In genomic region chr15:50487287-50487686, GRCh38 we compare ENCODE assay signal across 24 cellular contexts. TPM values are rescaled to one million over a fixed set of nuclear protein-coding genes. Genes with fewer than 3 reads are reported as not detected.
A peak's percentile ranks its signal among the peaks of the same experiment; 100 is the strongest.
DNase-seq lines count a peak whose midpoint lies in the region; ATAC-seq, FAIRE-seq and TF ChIP-seq lines count a peak whose summit lies in the region.
"Had no signal": no experiment of that assay in that cellular context is flagged by ENCODE, and none has a peak within 500 bp of the region (broad histone marks: within the 10 kb centered on the region; RNA-seq: fewer than 3 reads in every experiment).

No MANE protein-coding gene starts in this region.

- POLR2A ChIA-PET in activated CD4-positive, alpha-beta T cell treated with anti-CD3 and anti-CD28 coated beads for 36 hours (lab: Charles Lee) = interaction anchor here (0.6 kb wide), 2 partner anchors 135 to 354 kb away, joined by 3 to 4 read pairs; no protein-coding TSS in a partner anchor

- DNase-seq in activated CD4-positive, alpha-beta T cell treated with anti-CD3 and anti-CD28 coated beads for 36 hours = peak; percentile 26
- no peak for DNase-seq in activated CD4-positive, alpha-beta T cell treated with anti-CD3 and anti-CD28 coated beads, Interleukin-2, amount 50 U/mL, for 1 hour
- peak; percentile 5 for DNase-seq in GM19239 (ENCODE audit: insufficient read length, low spot score)
- no peak for DNase-seq in activated T-cell treated with anti-CD3 and anti-CD28 coated beads, Interleukin-2, amount 50 U/mL, for 72 hours
- no peak for DNase-seq in nephron progenitor cell
- DNase-seq in effector CD4-positive, alpha-beta T cell = no peak
- DNase-seq in NCI-H146 (lab: John Stamatoyannopoulos, UW) = no peak
- DNase-seq in pancreas = no peak
- DNase-seq: 8988T, foreskin keratinocyte, mesendoderm, NCI-H1105, NCI-H2107, NCI-H510A treated with DMSO at 0.1 percent for 48 hours, T-cell, WERI-Rb-1 had no signal

- H3K36me3 ChIP-seq in pancreas = peaks cover 0 to 32% (median 15%) of the 10 kb centered on the region in 3 donors

- FAIRE-seq in GM19239 (lab: Jason Lieb, UNC) (peak; percentile 91), pancreas (lab: Jason Lieb, UNC) (no peak)

- CTCF ChIA-PET in activated CD4-positive, alpha-beta T cell treated with anti-CD3 and anti-CD28 coated beads for 36 hours (lab: Charles Lee) = no interaction called here

- no peak overlapping the region for H3K4me3 Mint-ChIP-seq in activated CD4-positive, alpha-beta T cell treated with anti-CD3 and anti-CD28 coated beads for 36 hours
- H3K4me3 Mint-ChIP-seq in activated T-cell treated with anti-CD3 and anti-CD28 coated beads, Interleukin-2, amount 50 U/mL, for 72 hours = peak overlapping the region in 1 of 2 donors; percentile 25
- no peak overlapping the region for H3K4me3 Mint-ChIP-seq in nephron progenitor cell
- H3K4me3 Mint-ChIP-seq: activated naive CD4-positive, alpha-beta T cell treated with anti-CD3 and anti-CD28 coated beads, Interleukin-2, amount 50 U/mL, for 24 hours; brain; dendritic cell treated with granulocyte-macrophage colony-stimulating factor and Interleukin-4, amounts not matched to agents 40 ng/mL and 50 ng/mL, for 4 days; T-cell had no signal

- ATAC-seq in activated CD4-positive, alpha-beta T cell treated with anti-CD3 and anti-CD28 coated beads for 36 hours = peak; percentile 81
- peak; percentile 65 to 80 for ATAC-seq in activated T-cell treated with anti-CD3 and anti-CD28 coated beads, Interleukin-2, amount 50 U/mL, for 72 hours (replicated peaks in 1 of 2)
- ATAC-seq in pancreas = no peak
- ATAC-seq: foreskin keratinocyte, HCT116, T-cell had no signal

- H3K4me1 ChIP-seq in pancreas = no peaks in the 10 kb centered on the region
- H3K4me1 ChIP-seq: BLaER1 treated with 17β-estradiol and CSF1 and Interleukin-3, amounts not matched to agents 10 nM and 100 nM; foreskin keratinocyte; tibial nerve had no signal

- H3K9me3 Mint-ChIP-seq in activated CD4-positive, alpha-beta T cell treated with anti-CD3 and anti-CD28 coated beads for 36 hours (ENCODE audit: low read depth) = no peaks in the 10 kb centered on the region
- no peaks in the 10 kb centered on the region for H3K9me3 Mint-ChIP-seq in activated T-cell treated with anti-CD3 and anti-CD28 coated beads, Interleukin-2, amount 50 U/mL, for 72 hours
- H3K9me3 Mint-ChIP-seq in nephron progenitor cell = no peaks in the 10 kb centered on the region
- H3K9me3 Mint-ChIP-seq: activated naive CD4-positive, alpha-beta T cell treated with anti-CD3 and anti-CD28 coated beads, Interleukin-2, amount 50 U/mL, for 24 hours; brain; dendritic cell treated with granulocyte-macrophage colony-stimulating factor and Interleukin-4, amounts not matched to agents 40 ng/mL and 50 ng/mL, for 4 days; T-cell had no signal

- peak overlapping the region; percentile 49 for H3K27ac Mint-ChIP-seq in activated CD4-positive, alpha-beta T cell treated with anti-CD3 and anti-CD28 coated beads for 36 hours
- peak overlapping the region; percentile 58 for H3K27ac Mint-ChIP-seq in activated T-cell treated with anti-CD3 and anti-CD28 coated beads, Interleukin-2, amount 50 U/mL, for 72 hours
- H3K27ac Mint-ChIP-seq in nephron progenitor cell = peak overlapping the region; percentile 5
- H3K27ac Mint-ChIP-seq: activated naive CD4-positive, alpha-beta T cell treated with anti-CD3 and anti-CD28 coated beads, Interleukin-2, amount 50 U/mL, for 24 hours; brain; dendritic cell treated with granulocyte-macrophage colony-stimulating factor and Interleukin-4, amounts not matched to agents 40 ng/mL and 50 ng/mL, for 4 days; T-cell had no signal

- H3K27ac ChIP-seq in pancreas = no peak overlapping the region
- H3K27ac ChIP-seq: BLaER1 treated with 17β-estradiol and CSF1 and Interleukin-3, amounts not matched to agents 10 nM and 100 nM; foreskin keratinocyte; tibial nerve; WERI-Rb-1 had no signal

- no peak for TF ChIP-seq CTCF in nephron progenitor cell (IDR thresholded peaks at IDR 0.05)
- TF ChIP-seq CTCF in pancreas (IDR thresholded peaks at IDR 0.05) = no peak

- peaks cover 37% of the 10 kb centered on the region for H3K36me3 Mint-ChIP-seq in activated CD4-positive, alpha-beta T cell treated with anti-CD3 and anti-CD28 coated beads for 36 hours (ENCODE audit: low read depth)
- H3K36me3 Mint-ChIP-seq in activated T-cell treated with anti-CD3 and anti-CD28 coated beads, Interleukin-2, amount 50 U/mL, for 72 hours (ENCODE audit: insufficient read depth in 2 of 2) = peaks cover 3 to 37% of the 10 kb centered on the region in 2 donors
- H3K36me3 Mint-ChIP-seq in nephron progenitor cell (ENCODE audit: low read depth) = peaks cover 63% of the 10 kb centered on the region

- no peak overlapping the region for H3K4me3 ChIP-seq in pancreas
- H3K4me3 ChIP-seq: BLaER1 treated with 17β-estradiol and CSF1 and Interleukin-3, amounts not matched to agents 10 nM and 100 nM; smooth muscle cell; tibial nerve had no signal

- H3K9me3 ChIP-seq in pancreas = no peaks in the 10 kb centered on the region
- H3K9me3 ChIP-seq: BLaER1 treated with 17β-estradiol and CSF1 and Interleukin-3, amounts not matched to agents 10 nM and 100 nM; tibial nerve had no signal

- no peaks in the 10 kb centered on the region for H3K27me3 Mint-ChIP-seq in activated CD4-positive, alpha-beta T cell treated with anti-CD3 and anti-CD28 coated beads for 36 hours
- H3K27me3 Mint-ChIP-seq in activated T-cell treated with anti-CD3 and anti-CD28 coated beads, Interleukin-2, amount 50 U/mL, for 72 hours (ENCODE audit: low read depth) = no peaks in the 10 kb centered on the region
- H3K27me3 Mint-ChIP-seq in nephron progenitor cell (ENCODE audit: low read depth, poor library complexity) = no peaks in the 10 kb centered on the region
- H3K27me3 Mint-ChIP-seq: activated naive CD4-positive, alpha-beta T cell treated with anti-CD3 and anti-CD28 coated beads, Interleukin-2, amount 50 U/mL, for 24 hours; brain; dendritic cell treated with granulocyte-macrophage colony-stimulating factor and Interleukin-4, amounts not matched to agents 40 ng/mL and 50 ng/mL, for 4 days; T-cell had no signal

- no peaks in the 10 kb centered on the region for H3K27me3 ChIP-seq in pancreas
- H3K27me3 ChIP-seq: BLaER1 treated with 17β-estradiol and CSF1 and Interleukin-3, amounts not matched to agents 10 nM and 100 nM; foreskin keratinocyte; tibial nerve had no signal

- intact Hi-C loops in activated CD4-positive, alpha-beta T cell treated with anti-CD3 and anti-CD28 coated beads for 36 hours (cut with DNase I, micrococcal nuclease) = loop anchor here (1.0 to 10.0 kb wide), 5 partner anchors 132 to 420 kb away; partner anchors contain the start of gene GABPB1 (in 2 of the 2)
- intact Hi-C loops in pancreas (cut with DNase I) = no loop called here

- H3K4me1 Mint-ChIP-seq in activated CD4-positive, alpha-beta T cell treated with anti-CD3 and anti-CD28 coated beads for 36 hours = peaks cover 17% of the 10 kb centered on the region
- H3K4me1 Mint-ChIP-seq in activated T-cell treated with anti-CD3 and anti-CD28 coated beads, Interleukin-2, amount 50 U/mL, for 72 hours (ENCODE audit: low read depth) = peaks cover 22% of the 10 kb centered on the region
- H3K4me1 Mint-ChIP-seq in nephron progenitor cell = no peaks in the 10 kb centered on the region
- H3K4me1 Mint-ChIP-seq: brain, T-cell had no signal

RNA-seq across cellular contexts. Expression of gene USP50, which starts 59.2 kb away (rescaled TPM):
- total RNA-seq in activated CD4-positive, alpha-beta T cell treated with anti-CD3 and anti-CD28 coated beads for 36 hours = not detected
- not detected for total RNA-seq in activated T-cell treated with anti-CD3 and anti-CD28 coated beads, Interleukin-2, amount 50 U/mL, for 72 hours
- under 1 TPM in 2 of 6 donors, not detected in 4; 0.32 to 0.35 TPM for total RNA-seq in pancreas
- not detected for polyA plus RNA-seq in pancreas
- total RNA-seq: foreskin keratinocyte, kidney epithelial cell, smooth muscle cell had no signal
- polyA plus RNA-seq: foreskin keratinocyte, smooth muscle cell had no signal

Comparison
In these comparisons a context has a peak if more than half of its experiments do, and no peak if none do; other contexts are left out.
1. DNase-seq: peak in activated CD4-positive, alpha-beta T cell treated with anti-CD3 and anti-CD28 coated beads for 36 hours (single experiment) and GM19239 (single experiment); none in activated CD4-positive, alpha-beta T cell treated with anti-CD3 and anti-CD28 coated beads, Interleukin-2, amount 50 U/mL, for 1 hour (single experiment), activated T-cell treated with anti-CD3 and anti-CD28 coated beads, Interleukin-2, amount 50 U/mL, for 72 hours (0 of 2), nephron progenitor cell (single experiment), effector CD4-positive, alpha-beta T cell (single experiment), NCI-H146 (single experiment) and pancreas (0 of 6).
2. ATAC-seq: peak in activated CD4-positive, alpha-beta T cell treated with anti-CD3 and anti-CD28 coated beads for 36 hours (single experiment) and activated T-cell treated with anti-CD3 and anti-CD28 coated beads, Interleukin-2, amount 50 U/mL, for 72 hours (2 of 2); none in pancreas (0 of 4).
3. H3K27ac Mint-ChIP-seq: peak in every context shown above with its lines; median percentile 58 in activated T-cell treated with anti-CD3 and anti-CD28 coated beads, Interleukin-2, amount 50 U/mL, for 72 hours; 49 in activated CD4-positive, alpha-beta T cell treated with anti-CD3 and anti-CD28 coated beads for 36 hours; 5 in nephron progenitor cell.
4. intact Hi-C loops: an anchor here in activated CD4-positive, alpha-beta T cell treated with anti-CD3 and anti-CD28 coated beads for 36 hours (1.0 to 10.0 kb wide); none called in pancreas.